ENCODE assay signal across 8 cellular contexts in the genomic region with DNA sequence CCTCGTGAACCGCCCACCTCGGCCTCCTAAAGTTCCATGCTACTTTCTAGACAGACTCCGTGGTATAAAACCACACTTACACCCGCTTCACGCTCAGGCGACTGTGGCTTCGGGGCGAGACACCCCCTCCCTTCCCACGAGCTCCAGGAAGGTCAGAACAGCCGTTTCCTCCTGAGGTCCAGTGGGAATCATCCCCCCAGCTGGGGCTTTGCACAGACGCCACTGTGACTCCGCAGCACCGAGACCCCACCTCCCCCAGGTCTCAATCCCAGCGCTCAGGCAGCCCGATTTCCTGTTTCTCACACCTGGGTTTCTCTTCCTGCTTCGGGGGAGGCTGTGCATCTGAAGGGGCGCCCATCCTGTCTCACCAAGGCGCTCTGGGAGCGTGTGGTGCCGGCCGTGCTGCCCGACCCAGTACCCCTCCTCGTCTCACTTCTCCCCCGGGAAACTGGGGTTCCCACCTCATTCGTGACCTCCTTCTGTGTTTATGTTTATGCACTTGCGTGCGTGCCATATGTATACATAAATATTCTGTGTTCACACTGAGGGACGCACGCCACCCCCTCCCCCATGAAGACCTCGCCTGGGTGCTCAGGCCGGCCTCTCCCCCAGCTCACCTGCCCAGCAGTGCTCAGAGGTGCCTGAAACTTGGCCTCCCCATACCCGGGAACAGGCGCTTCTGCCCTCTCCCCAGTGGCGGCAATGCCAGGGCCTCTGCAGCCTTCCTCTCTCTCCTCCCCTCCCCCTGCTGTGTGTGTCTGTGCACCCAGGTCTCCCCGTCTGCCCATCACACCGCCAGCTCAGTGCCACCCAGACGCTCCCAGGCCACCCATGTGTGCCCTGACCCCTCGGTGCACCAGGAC. TPM values are rescaled to one million over a fixed set of nuclear protein-coding genes. Genes with fewer than 3 reads are reported as not detected.
DNase-seq lines count a peak whose midpoint lies in the region; ATAC-seq and TF ChIP-seq lines count a peak whose summit lies in the region.

No MANE protein-coding gene starts in this region.

- H3K27ac Mint-ChIP-seq in CD4-positive, alpha-beta T cell = peak overlapping the region; percentile 98
- H3K27ac Mint-ChIP-seq in naive thymus-derived CD4-positive, alpha-beta T cell = peak overlapping the region; percentile 91 to 100 (median 96)
- no peak overlapping the region for H3K27ac Mint-ChIP-seq in HFFc6

- no peaks in the 10 kb centered on the region for H3K9me3 ChIP-seq in CD4-positive, alpha-beta T cell (ENCODE audit: control insufficient read depth, low read length)
- no peaks in the 10 kb centered on the region for H3K9me3 ChIP-seq in naive thymus-derived CD4-positive, alpha-beta T cell (ENCODE audit: control insufficient read depth in 2 of 3, low read length in 3 of 3)

- CTCF ChIA-PET in CD4-positive, alpha-beta T cell (lab: Charles Lee) = interaction anchor here (0.7 to 1.5 kb wide), 2 partner anchors 9 to 12 kb away, joined by 3 read pairs; no protein-coding TSS in a partner anchor
- CTCF ChIA-PET in naive thymus-derived CD4-positive, alpha-beta T cell (lab: Charles Lee) = no interaction called here

- no peaks in the 10 kb centered on the region for H3K9me3 Mint-ChIP-seq in CD4-positive, alpha-beta T cell
- no peaks in the 10 kb centered on the region for H3K9me3 Mint-ChIP-seq in naive thymus-derived CD4-positive, alpha-beta T cell
- H3K9me3 Mint-ChIP-seq in HFFc6 = no peaks in the 10 kb centered on the region

- peaks cover 9 to 10% of the 10 kb centered on the region in 2 donors for H3K4me1 ChIP-seq in naive thymus-derived CD4-positive, alpha-beta T cell (ENCODE audit: control insufficient read depth in 2 of 2, insufficient read depth in 2 of 2, low read length in 2 of 2)

- H3K36me3 ChIP-seq in naive thymus-derived CD4-positive, alpha-beta T cell (ENCODE audit: control insufficient read depth in 2 of 3, insufficient read depth in 3 of 3, low read length in 3 of 3) = peaks cover 0 to 10% (median 0%) of the 10 kb centered on the region in 3 experiments

- H3K4me3 ChIP-seq in naive thymus-derived CD4-positive, alpha-beta T cell (ENCODE audit: low read length) = peak overlapping the region; percentile 77

- H3K4me1 Mint-ChIP-seq in CD4-positive, alpha-beta T cell (ENCODE audit: low read depth) = peaks cover 23% of the 10 kb centered on the region
- H3K4me1 Mint-ChIP-seq in naive thymus-derived CD4-positive, alpha-beta T cell = peaks cover 24 to 35% (median 27%) of the 10 kb centered on the region in 7 donors
- H3K4me1 Mint-ChIP-seq in HFFc6 (ENCODE audit: low read depth) = no peaks in the 10 kb centered on the region

- H3K36me3 Mint-ChIP-seq in CD4-positive, alpha-beta T cell (ENCODE audit: low read depth) = peaks cover 13% of the 10 kb centered on the region
- H3K36me3 Mint-ChIP-seq in naive thymus-derived CD4-positive, alpha-beta T cell = peaks cover 0 to 6% (median 0%) of the 10 kb centered on the region in 5 donors
- no peaks in the 10 kb centered on the region for H3K36me3 Mint-ChIP-seq in HFFc6 (ENCODE audit: low read depth)

- no peaks in the 10 kb centered on the region for H3K27me3 Mint-ChIP-seq in CD4-positive, alpha-beta T cell
- H3K27me3 Mint-ChIP-seq in naive thymus-derived CD4-positive, alpha-beta T cell = no peaks in the 10 kb centered on the region
- no peaks in the 10 kb centered on the region for H3K27me3 Mint-ChIP-seq in HFFc6 (ENCODE audit: insufficient read depth)

- TF ChIP-seq CTCF in CD4-positive, alpha-beta T cell (IDR thresholded peaks at IDR 0.05) = no peak
- TF ChIP-seq CTCF in HFFc6 (IDR thresholded peaks at IDR 0.05) = no peak

- peak; percentile 82 for ATAC-seq in CD4-positive, alpha-beta T cell (ENCODE audit: poor library complexity)
- ATAC-seq in GM21423 (IDR thresholded peaks at IDR 0.05; ENCODE audit: unreplicated experiment) = peak; percentile 68
- ATAC-seq in naive thymus-derived CD4-positive, alpha-beta T cell = peak; percentile 77

- H3K27ac ChIP-seq in CD4-positive, alpha-beta T cell (ENCODE audit: low read depth, low read length) = peak overlapping the region; percentile 78
- peak overlapping the region; percentile 88 for H3K27ac ChIP-seq in naive thymus-derived CD4-positive, alpha-beta T cell (ENCODE audit: low read depth, low read length)

- intact Hi-C loops in CD4-positive, alpha-beta T cell (cut with DNase I, micrococcal nuclease) = no loop called here
- intact Hi-C loops in naive thymus-derived CD4-positive, alpha-beta T cell (cut with micrococcal nuclease) = loop anchor here (2.0 to 5.0 kb wide), 2 partner anchors 19 to 229 kb away; partner anchors contain the start of gene CDK11B (in 1 of the 2)

- peak overlapping the region; percentile 87 for H3K4me3 Mint-ChIP-seq in CD4-positive, alpha-beta T cell
- peak overlapping the region; percentile 82 to 97 (median 90) for H3K4me3 Mint-ChIP-seq in naive thymus-derived CD4-positive, alpha-beta T cell
- no peak overlapping the region; the same call in 1 of the 2 replicates for H3K4me3 Mint-ChIP-seq in HFFc6

- POLR2A ChIA-PET in CD4-positive, alpha-beta T cell (lab: Charles Lee) = no interaction called here
- POLR2A ChIA-PET in naive thymus-derived CD4-positive, alpha-beta T cell (lab: Charles Lee) = interaction anchor here (0.6 to 2.3 kb wide), 10 partner anchors 8 to 618 kb away, joined by 3 to 6 read pairs (median 3); partner anchors contain the start of gene MIB2

- peak; percentile 27 to 70 (median 48) for DNase-seq in CD4-positive, alpha-beta T cell
- DNase-seq in Kasumi-1 (lab: John Stamatoyannopoulos, UW) (peak; percentile 43 to 47), HFFc6 (no peak), NCI-H146 (lab: John Stamatoyannopoulos, UW) (no peak)
- DNase-seq in activated T-helper 9 cell treated with anti-CD3 and anti-CD28 coated beads, Interleukin-2, amount 50 U/mL, for 16 hours (ENCODE audit: low read depth) = peak; percentile 13
- DNase-seq in naive thymus-derived CD4-positive, alpha-beta T cell = peak in 8 of 9 donors; percentile 38 to 69 (median 60)
- no peak for DNase-seq in NK-92 treated with Interleukin-12 subunit alpha and Interleukin-12 subunit beta, amount 100 ng/mL, for 24 hours (lab: John Stamatoyannopoulos, UW)

- H3K27me3 ChIP-seq in CD4-positive, alpha-beta T cell (ENCODE audit: control insufficient read depth, insufficient read depth, low read length) = no peaks in the 10 kb centered on the region
- no peaks in the 10 kb centered on the region for H3K27me3 ChIP-seq in naive thymus-derived CD4-positive, alpha-beta T cell (ENCODE audit: control insufficient read depth in 2 of 2, insufficient read depth in 2 of 2, low read length in 2 of 2)

RNA-seq across cellular contexts. Expression of gene SLC35E2B, which starts 14.6 kb away (rescaled TPM):
- total RNA-seq in CD4-positive, alpha-beta T cell = 10 to 100 TPM; 43.9 to 45.3 TPM
- total RNA-seq in naive thymus-derived CD4-positive, alpha-beta T cell = 100 to 1,000 TPM in 2 of 5 experiments, 10 to 100 TPM in 3; 69.9 to 138 (median 76.7) TPM
- polyA plus RNA-seq in naive thymus-derived CD4-positive, alpha-beta T cell = 10 to 100 TPM; 45.4 to 66.3 TPM
- 10 to 100 TPM; 30.1 to 40.9 (median 33.4) TPM for total RNA-seq in HFFc6 (2021; fragmentation: NEBNext Ultra II Directional; extraction: Animal tissue kit (Norgen Biotek cat#: 25700))

RNA-seq across cellular contexts. Expression of gene CDK11B, which starts 19.1 kb away (rescaled TPM):
- total RNA-seq in CD4-positive, alpha-beta T cell = 10 to 100 TPM; 49.8 to 52.0 TPM
- total RNA-seq in naive thymus-derived CD4-positive, alpha-beta T cell = 10 to 100 TPM; 32.3 to 45.4 (median 41.9) TPM
- 10 to 100 TPM; 11.8 to 16.5 TPM for polyA plus RNA-seq in naive thymus-derived CD4-positive, alpha-beta T cell
- total RNA-seq in HFFc6 (2021; fragmentation: NEBNext Ultra II Directional; extraction: Animal tissue kit (Norgen Biotek cat#: 25700)) = 10 to 100 TPM; 21.6 to 27.5 (median 24.8) TPM

RNA-seq across cellular contexts. Expression of gene MMP23B, which starts 46.0 kb away (rescaled TPM):
- total RNA-seq in CD4-positive, alpha-beta T cell = 1 to 10 TPM; 3.0 to 3.7 TPM
- total RNA-seq in naive thymus-derived CD4-positive, alpha-beta T cell = 10 to 100 TPM in 1 of 5 experiments, 1 to 10 TPM in 4; 2.7 to 12.8 (median 4.2) TPM
- not detected for polyA plus RNA-seq in naive thymus-derived CD4-positive, alpha-beta T cell
- total RNA-seq in HFFc6 (2021; fragmentation: NEBNext Ultra II Directional; extraction: Animal tissue kit (Norgen Biotek cat#: 25700)) = 1 to 10 TPM; 2.8 to 7.1 (median 5.1) TPM

RNA-seq across cellular contexts. Expression of gene CDK11A, which starts 46.2 kb away (rescaled TPM):
- total RNA-seq in CD4-positive, alpha-beta T cell = 100 to 1,000 TPM; 206 to 217 TPM
- total RNA-seq in naive thymus-derived CD4-positive, alpha-beta T cell = 100 to 1,000 TPM in 4 of 5 experiments, 10 to 100 TPM in 1; 91.5 to 218 (median 157) TPM
- polyA plus RNA-seq in naive thymus-derived CD4-positive, alpha-beta T cell = 10 to 100 TPM in 1 of 2 donors, 1 to 10 TPM in 1; 9.8 to 17.2 TPM
- total RNA-seq in HFFc6 (2021; fragmentation: NEBNext Ultra II Directional; extraction: Animal tissue kit (Norgen Biotek cat#: 25700)) = 10 to 100 TPM; 23.1 to 27.2 (median 25.0) TPM

Comparison
In these comparisons a context has a peak if more than half of its experiments do, and no peak if none do; other contexts are left out.
1. DNase-seq: peak in CD4-positive, alpha-beta T cell (10 of 10), Kasumi-1 (2 of 2), activated T-helper 9 cell treated with anti-CD3 and anti-CD28 coated beads, Interleukin-2, amount 50 U/mL, for 16 hours (single experiment) and naive thymus-derived CD4-positive, alpha-beta T cell (8 of 9); none in NK-92 treated with Interleukin-12 subunit alpha and Interleukin-12 subunit beta, amount 100 ng/mL, for 24 hours (single experiment), HFFc6 (single experiment) and NCI-H146 (single experiment).
2. intact Hi-C loops: an anchor here in naive thymus-derived CD4-positive, alpha-beta T cell (2.0 to 5.0 kb wide); none called in CD4-positive, alpha-beta T cell.
3. Peak in every context shown above with its lines, with median percentiles within 50 percentile points of each other: ATAC-seq.